In genomic region chr1:209674957-209675566, GRCh38 we compare ENCODE assay signal across 8 cellular contexts. TPM values are rescaled to one million over a fixed set of nuclear protein-coding genes. Genes with fewer than 3 reads are reported as not detected.
DNase-seq lines count a peak whose midpoint lies in the region; ATAC-seq and TF ChIP-seq lines count a peak whose summit lies in the region.

Gene G0S2, plus strand, starts transcription at chr1:209675412. Its CDS starts 273 bp downstream, at chr1:209675685.

- DNase-seq in H7 (no peak), RPMI7951 (ENCODE audit: low read depth) (peak; percentile 85), T47D (ENCODE audit: low read depth in 1 of 2, low spot score in 1 of 2) (peak; percentile 32 to 58), sigmoid colon (peak; percentile 88), kidney glomerular epithelial cell (lab: John Stamatoyannopoulos, UW) (no peak)

- peak within 1 kb of the TSS; percentile 15 for H3K9ac ChIP-seq in iPS-18a (ENCODE audit: low read length)

- no peak for TF ChIP-seq EP300 in sigmoid colon (IDR thresholded peaks at IDR 0.05)

- no peaks in the 10 kb centered on the region for H3K36me3 ChIP-seq in H7 (replicated peaks; ENCODE audit: control insufficient read depth, insufficient read depth, low read length)
- H3K36me3 ChIP-seq in iPS-18a (ENCODE audit: control insufficient read depth, low read depth, low read length), result no peaks in the 10 kb centered on the region
- H3K36me3 ChIP-seq in sigmoid colon, result no peaks in the 10 kb centered on the region

- intact Hi-C loops in sigmoid colon (cut with DNase I), result loop anchor here (2.0 kb wide), 1 partner anchor 32 kb away; no protein-coding TSS in a partner anchor

- H3K27ac ChIP-seq in iPS-18a (ENCODE audit: low read length), result no peak within 1 kb of the TSS
- peak within 1 kb of the TSS; percentile 57 to 64 (median 62) for H3K27ac ChIP-seq in sigmoid colon

- H3K4me3 ChIP-seq in H7 (ENCODE audit: insufficient read depth, low read depth, low read length), result peak within 1 kb of the TSS; percentile 56
- H3K4me3 ChIP-seq in iPS-18a (ENCODE audit: low read length), result peak within 1 kb of the TSS; percentile 71
- H3K4me3 ChIP-seq in sigmoid colon, result peak within 1 kb of the TSS; percentile 47 to 55 (median 50)

- H3K27me3 ChIP-seq in H7 (ENCODE audit: control insufficient read depth, insufficient read depth, low read length) (peaks cover 53% of the 10 kb centered on the region), iPS-18a (ENCODE audit: control insufficient read depth, insufficient read depth, low read length) (peaks cover 54% of the 10 kb centered on the region), sigmoid colon (no peaks in the 10 kb centered on the region)

- H3K9me3 ChIP-seq in iPS-18a (ENCODE audit: control insufficient read depth, low read depth, low read length) (no peaks in the 10 kb centered on the region), sigmoid colon (no peaks in the 10 kb centered on the region)

- H3K4me1 ChIP-seq in iPS-18a (ENCODE audit: control insufficient read depth, low read depth, low read length) (no peaks in the 10 kb centered on the region), sigmoid colon (peaks cover 0 to 18% (median 13%) of the 10 kb centered on the region in 4 donors)

- TF ChIP-seq CTCF in sigmoid colon (IDR thresholded peaks at IDR 0.05), result no peak

- in situ Hi-C loops in T47D (cut with HindIII; ENCODE audit: low pct_unique_long_range_greater_than_20kb, low sequenced_read_pairs), result no loop called here

- ATAC-seq in HG03095 (IDR thresholded peaks at IDR 0.05; ENCODE audit: unreplicated experiment) (no peak), GM21367 (IDR thresholded peaks at IDR 0.05; ENCODE audit: unreplicated experiment) (no peak)

- TF ChIP-seq POLR2A in sigmoid colon (IDR thresholded peaks at IDR 0.05), result peak in 1 of 2 donors; percentile 39

- 2% methylated on average over 47 of the region's 47 CpGs for WGBS in sigmoid colon, 2 donors

RNA-seq across cellular contexts. Expression of gene G0S2, which starts in this region (rescaled TPM):
- total RNA-seq in H7 (2014; rRNA removed; shearing (Covaris generic)), result 0.48 and 0.74 TPM in 2 replicates
- total RNA-seq in RPMI7951 (2014; rRNA removed; shearing (Covaris generic)), result 20.9 and 31.5 TPM in 2 replicates
- total RNA-seq in sigmoid colon, result 10 to 100 TPM; 19.3 to 33.5 (median 21.5) TPM
- polyA plus RNA-seq in sigmoid colon, result 10 to 100 TPM; 25.2 to 70.5 (median 59.3) TPM

Comparison
In these comparisons a context has a peak if more than half of its experiments do, and no peak if none do; other contexts are left out.
1. RNA of gene G0S2 (total RNA-seq): 19.3 to 33.5 TPM in sigmoid colon and 20.9 to 31.5 TPM in RPMI7951; 0.48 to 0.74 TPM in H7; every median in the first group is over 10 times any median in the second.
2. DNase-seq: peak in RPMI7951 (single experiment), T47D (2 of 2) and sigmoid colon (single experiment); none in H7 (single experiment) and kidney glomerular epithelial cell (single experiment).
3. Peak in every context shown above with its lines, with median percentiles within 50 percentile points of each other: H3K4me3 ChIP-seq.